In genomic region chr3:78870484-78870883, GRCh38 we compare ENCODE assay signal across 24 cellular contexts.
"Had no signal": no experiment of that assay in that cellular context is flagged by ENCODE, and none has a peak within 500 bp of the region (broad histone marks: within the 10 kb centered on the region; RNA-seq: fewer than 3 reads in every experiment).

No MANE protein-coding gene starts in this region.

- H3K4me1 Mint-ChIP-seq: activated naive CD4-positive, alpha-beta T cell treated with anti-CD3 and anti-CD28 coated beads, Interleukin-2, amount 50 U/mL, for 24 hours; natural killer cell had no signal

- ATAC-seq: activated CD8-positive, alpha-beta T cell treated with anti-CD3 and anti-CD28 coated beads, Interleukin-2, amount 10 ng/mL, durations not matched to agents 7 days and 5 days; natural killer cell had no signal

- H3K27ac ChIP-seq: left ventricle myocardium inferior, sigmoid colon, testis, vagina, VCaP had no signal

- H3K36me3 Mint-ChIP-seq: activated naive CD4-positive, alpha-beta T cell treated with anti-CD3 and anti-CD28 coated beads, Interleukin-2, amount 50 U/mL, for 24 hours; natural killer cell had no signal

- H3K27me3 Mint-ChIP-seq: activated naive CD4-positive, alpha-beta T cell treated with anti-CD3 and anti-CD28 coated beads, Interleukin-2, amount 50 U/mL, for 24 hours; brain; dendritic cell treated with granulocyte-macrophage colony-stimulating factor and Interleukin-4, amounts not matched to agents 40 ng/mL and 50 ng/mL, for 4 days had no signal

- DNase-seq: activated CD4-positive, alpha-beta T cell treated with anti-CD3 and anti-CD28 coated beads for 1 hour; activated CD4-positive, alpha-beta T cell treated with anti-CD3 and anti-CD28 coated beads, Interleukin-2, amount 50 U/mL, for 1 hour; activated CD8-positive, alpha-beta T cell treated with anti-CD3 and anti-CD28 coated beads, Interleukin-2, amount 10 ng/mL, durations not matched to agents 7 days and 5 days; activated gamma-delta T cell treated with Interleukin-2 at 50 U/mL for 16 hours; activated T-cell treated with anti-CD3 and anti-CD28 coated beads, Interleukin-2, amount 50 U/mL, for 1 hour; aorta; caudate nucleus; effector CD4-positive, alpha-beta T cell; head of caudate nucleus; left ventricle myocardium inferior; midbrain; natural killer cell; sigmoid colon; stimulated activated CD4-positive, alpha-beta T cell treated with anti-CD3 and anti-CD28 coated beads, Interleukin-2, amount 100 ng/mL, for 48 hours; stimulated activated CD8-positive, alpha-beta memory T cell treated with anti-CD3 and anti-CD28 coated beads, Interleukin-4, amount 100 ng/mL, for 48 hours; stimulated activated naive CD4-positive, alpha-beta T cell; testis had no signal

- H3K4me3 Mint-ChIP-seq: activated CD8-positive, alpha-beta T cell treated with anti-CD3 and anti-CD28 coated beads, Interleukin-2, amount 10 ng/mL, durations not matched to agents 7 days and 5 days; activated naive CD4-positive, alpha-beta T cell treated with anti-CD3 and anti-CD28 coated beads, Interleukin-2, amount 50 U/mL, for 24 hours; brain; dendritic cell treated with granulocyte-macrophage colony-stimulating factor and Interleukin-4, amounts not matched to agents 40 ng/mL and 50 ng/mL, for 4 days; natural killer cell; type B pancreatic cell had no signal

- H3K27ac Mint-ChIP-seq: activated CD8-positive, alpha-beta T cell treated with anti-CD3 and anti-CD28 coated beads, Interleukin-2, amount 10 ng/mL, durations not matched to agents 7 days and 5 days; activated naive CD4-positive, alpha-beta T cell treated with anti-CD3 and anti-CD28 coated beads, Interleukin-2, amount 50 U/mL, for 24 hours; dendritic cell treated with granulocyte-macrophage colony-stimulating factor and Interleukin-4, amounts not matched to agents 40 ng/mL and 50 ng/mL, for 4 days; natural killer cell; type B pancreatic cell had no signal

- H3K9me3 Mint-ChIP-seq: activated naive CD4-positive, alpha-beta T cell treated with anti-CD3 and anti-CD28 coated beads, Interleukin-2, amount 50 U/mL, for 24 hours; dendritic cell treated with granulocyte-macrophage colony-stimulating factor and Interleukin-4, amounts not matched to agents 40 ng/mL and 50 ng/mL, for 4 days; type B pancreatic cell had no signal

- H3K36me3 ChIP-seq: left ventricle myocardium inferior, sigmoid colon, vagina had no signal

- H3K27me3 ChIP-seq: sigmoid colon, testis, vagina had no signal

- H3K4me3 ChIP-seq: left ventricle myocardium inferior, sigmoid colon, smooth muscle cell, testis, vagina had no signal

- H3K9me3 ChIP-seq: left ventricle myocardium inferior, sigmoid colon, testis, vagina had no signal

- H3K4me2 ChIP-seq: smooth muscle cell had no signal

- H3K4me1 ChIP-seq: testis had no signal
